Comparison of ENCODE assay signal across 19 cellular contexts in genomic region chr11:75982309-75982708, GRCh38.
DNase-seq lines count a peak whose midpoint lies in the region; ATAC-seq and TF ChIP-seq lines count a peak whose summit lies in the region.
"Had no signal": no experiment of that assay in that cellular context is flagged by ENCODE, and none has a peak within 500 bp of the region (broad histone marks: within the 10 kb centered on the region; RNA-seq: fewer than 3 reads in every experiment).

No MANE protein-coding gene starts in this region.

- H3K4me1 ChIP-seq in GM23338 (ENCODE audit: insufficient read depth) (no peaks in the 10 kb centered on the region; the same call in 1 of the 2 replicates), neuron (ENCODE audit: insufficient read depth, low read length) (peaks cover 13% of the 10 kb centered on the region)
- H3K4me1 ChIP-seq: Caco-2, foreskin keratinocyte had no signal

- H3K9me2 ChIP-seq in GM23338 (ENCODE audit: insufficient read depth): no peaks in the 10 kb centered on the region

- H3K79me2 ChIP-seq in GM23338 (replicated peaks; ENCODE audit: insufficient read depth): peaks cover 25% of the 10 kb centered on the region

- H4K20me1 ChIP-seq in GM23338 (replicated peaks; ENCODE audit: insufficient read depth): no peaks in the 10 kb centered on the region

- TF ChIP-seq CTCF in GM23338 (conservative IDR thresholded peaks at IDR 0.05; ENCODE audit: low read depth in 2 of 2) (no peak), glutamatergic neuron (IDR thresholded peaks at IDR 0.05; ENCODE audit: partially characterized antibody, unreplicated experiment) (no peak)

- peaks cover 6% of the 10 kb centered on the region; the same call in 1 of the 3 replicates for H3K9me3 Mint-ChIP-seq in GM23338
- H3K9me3 Mint-ChIP-seq in glutamatergic neuron (ENCODE audit: unreplicated experiment): peaks cover 3% of the 10 kb centered on the region
- H3K9me3 Mint-ChIP-seq: activated CD4-positive, alpha-beta memory T cell treated with anti-CD3 and anti-CD28 coated beads, Interleukin-2, amount 10 ng/mL, durations not matched to agents 7 days and 5 days; activated naive CD4-positive, alpha-beta T cell treated with anti-CD3 and anti-CD28 coated beads, Interleukin-2, amount 50 U/mL, for 24 hours; activated T-cell treated with anti-CD3 and anti-CD28 coated beads, Interleukin-2, amount 50 U/mL, for 4 hours had no signal

- H3K36me3 ChIP-seq in GM23338 (ENCODE audit: insufficient read depth): no peaks in the 10 kb centered on the region
- peaks cover 30% of the 10 kb centered on the region for H3K36me3 ChIP-seq in neuron (ENCODE audit: insufficient read depth, low read length)
- H3K36me3 ChIP-seq: ovary, WERI-Rb-1 had no signal

- H3K4me3 Mint-ChIP-seq in GM23338 (peak overlapping the region; percentile 84; the same call in 2 of the 3 replicates), glutamatergic neuron (ENCODE audit: unreplicated experiment) (peak overlapping the region; percentile 27)
- H3K4me3 Mint-ChIP-seq: activated CD4-positive, alpha-beta memory T cell treated with anti-CD3 and anti-CD28 coated beads, Interleukin-2, amount 10 ng/mL, durations not matched to agents 7 days and 5 days; activated naive CD4-positive, alpha-beta T cell treated with anti-CD3 and anti-CD28 coated beads, Interleukin-2, amount 50 U/mL, for 24 hours; activated T-cell treated with anti-CD3 and anti-CD28 coated beads, Interleukin-2, amount 50 U/mL, for 4 hours had no signal

- no peak overlapping the region for H3K27ac ChIP-seq in GM23338 (ENCODE audit: low read depth)
- H3K27ac ChIP-seq: coronary artery, foreskin keratinocyte, ovary, WERI-Rb-1 had no signal

- H2AFZ ChIP-seq in GM23338 (no peak overlapping the region), neuron (ENCODE audit: low read depth, low read length) (no peak overlapping the region)

- no peaks in the 10 kb centered on the region for H3K27me3 ChIP-seq in GM23338 (ENCODE audit: insufficient read depth)
- no peaks in the 10 kb centered on the region for H3K27me3 ChIP-seq in neuron (ENCODE audit: insufficient read depth, low read length)
- H3K27me3 ChIP-seq: foreskin keratinocyte, ovary had no signal

- peak; percentile 73 for ATAC-seq in GM23338
- no peak for ATAC-seq in HG03520 (IDR thresholded peaks at IDR 0.05; ENCODE audit: unreplicated experiment)
- ATAC-seq: activated T-cell treated with anti-CD3 and anti-CD28 coated beads, Interleukin-2, amount 50 U/mL, for 4 hours; foreskin keratinocyte; left colon had no signal

- DNase-seq in GM23338 (ENCODE audit: low spot score) (peak; percentile 10), NCI-H146 treated with DMSO at 0.1 percent for 48 hours (lab: John Stamatoyannopoulos, UW; ENCODE audit: unreplicated experiment) (peak; percentile 5), glutamatergic neuron (no peak), SW480 (ENCODE audit: low spot score) (no peak), T-helper 1 cell (no peak)
- DNase-seq: activated CD4-positive, alpha-beta memory T cell treated with anti-CD3 and anti-CD28 coated beads, Interleukin-2, amount 10 ng/mL, durations not matched to agents 7 days and 5 days; activated T-cell treated with anti-CD3 and anti-CD28 coated beads, Interleukin-2, amount 50 U/mL, for 4 hours; Caco-2; foreskin keratinocyte; left colon; NCI-H1417; NCI-H2227 treated with DMSO at 0.1 percent for 48 hours; ovary; stimulated activated CD4-positive, alpha-beta T cell treated with anti-CD3 and anti-CD28 coated beads, Interleukin-2, amount 100 ng/mL, for 48 hours; WERI-Rb-1 had no signal

- H3K27me3 Mint-ChIP-seq in GM23338 (ENCODE audit: insufficient read depth, low read depth, poor library complexity) (peaks cover 4% of the 10 kb centered on the region), glutamatergic neuron (ENCODE audit: unreplicated experiment) (no peaks in the 10 kb centered on the region)
- H3K27me3 Mint-ChIP-seq: activated CD4-positive, alpha-beta memory T cell treated with anti-CD3 and anti-CD28 coated beads, Interleukin-2, amount 10 ng/mL, durations not matched to agents 7 days and 5 days; activated naive CD4-positive, alpha-beta T cell treated with anti-CD3 and anti-CD28 coated beads, Interleukin-2, amount 50 U/mL, for 24 hours had no signal

- no peaks in the 10 kb centered on the region for H3K9me3 ChIP-seq in neuron (ENCODE audit: low read length)
- H3K9me3 ChIP-seq: Caco-2, ovary had no signal

- peaks cover 17% of the 10 kb centered on the region; the same call in 2 of the 3 replicates for H3K36me3 Mint-ChIP-seq in GM23338 (ENCODE audit: low read depth)
- no peaks in the 10 kb centered on the region for H3K36me3 Mint-ChIP-seq in glutamatergic neuron (ENCODE audit: unreplicated experiment)

- peak overlapping the region; percentile 43 for H3K27ac Mint-ChIP-seq in GM23338
- no peak overlapping the region for H3K27ac Mint-ChIP-seq in glutamatergic neuron (ENCODE audit: unreplicated experiment)
- H3K27ac Mint-ChIP-seq: activated CD4-positive, alpha-beta memory T cell treated with anti-CD3 and anti-CD28 coated beads, Interleukin-2, amount 10 ng/mL, durations not matched to agents 7 days and 5 days; activated naive CD4-positive, alpha-beta T cell treated with anti-CD3 and anti-CD28 coated beads, Interleukin-2, amount 50 U/mL, for 24 hours had no signal

- H3K4me2 ChIP-seq in GM23338: no peak overlapping the region

- H3K4me1 Mint-ChIP-seq in GM23338: peaks cover 26% of the 10 kb centered on the region
- no peaks in the 10 kb centered on the region for H3K4me1 Mint-ChIP-seq in glutamatergic neuron (ENCODE audit: low read depth, unreplicated experiment)
- H3K4me1 Mint-ChIP-seq: activated CD4-positive, alpha-beta memory T cell treated with anti-CD3 and anti-CD28 coated beads, Interleukin-2, amount 10 ng/mL, durations not matched to agents 7 days and 5 days had no signal

- H3K4me3 ChIP-seq in GM23338: no peak overlapping the region
- peak overlapping the region; percentile 69 for H3K4me3 ChIP-seq in neuron (ENCODE audit: low read length)
- H3K4me3 ChIP-seq: coronary artery, ovary had no signal

- no peaks in the 10 kb centered on the region for H3F3A ChIP-seq in GM23338 (replicated peaks; ENCODE audit: low read depth)

TF ChIP-seq in GM23338, 12 proteins besides CTCF, POLR2A, EP300 and RAD21 (continues in another document):
- TF ChIP-seq CREB1 (CRISPR knock-in tag; IDR thresholded peaks at IDR 0.05; ENCODE audit: low read depth) (no peak), REST (IDR thresholded peaks at IDR 0.05; ENCODE audit: unreplicated experiment) (no peak), ZNF114 (CRISPR knock-in tag; IDR thresholded peaks at IDR 0.05) (no peak), EZH2 (IDR thresholded peaks at IDR 0.05; ENCODE audit: low read depth, unreplicated experiment) (no peak)

Comparison
In these comparisons a context has a peak if more than half of its experiments do, and no peak if none do; other contexts are left out.
1. DNase-seq: peak in GM23338 (single experiment) and NCI-H146 treated with DMSO at 0.1 percent for 48 hours (single experiment); none in glutamatergic neuron (single experiment), SW480 (single experiment) and T-helper 1 cell (0 of 5).